In genomic region chr1:227927971-227928741, GRCh38 we compare ENCODE assay signal across 23 cellular contexts. TPM values are rescaled to one million over a fixed set of nuclear protein-coding genes. Genes with fewer than 3 reads are reported as not detected.
DNase-seq lines count a peak whose midpoint lies in the region; ATAC-seq, FAIRE-seq and TF ChIP-seq lines count a peak whose summit lies in the region.
"Had no signal": no experiment of that assay in that cellular context is flagged by ENCODE, and none has a peak within 500 bp of the region (broad histone marks: within the 10 kb centered on the region; RNA-seq: fewer than 3 reads in every experiment).

No MANE protein-coding gene starts in this region.

- no peak overlapping the region; a peak in 1 of 4 replicates for H3K9ac ChIP-seq in K562 (ENCODE audit: insufficient read depth in 1 of 2, low read depth in 2 of 2, low read length in 2 of 2)
- H3K9ac ChIP-seq: GM23248 had no signal

- H3K4me1 ChIP-seq in K562 (replicated peaks in 1 of 2; ENCODE audit: control insufficient read depth in 2 of 2, insufficient read depth in 2 of 2, low read length in 2 of 2) = peaks cover 0 to 39% of the 10 kb centered on the region in 2 experiments; a peak in 2 of 5 replicates
- H3K4me1 ChIP-seq in mucosa of descending colon (ENCODE audit: low read depth) = no peaks in the 10 kb centered on the region
- H3K4me1 ChIP-seq: A549 had no signal

- in situ Hi-C loops in K562 (cut with MboI) = no loop called here

- H3K79me2 ChIP-seq in K562 (ENCODE audit: control insufficient read depth, insufficient read depth, low read length) = no peaks in the 10 kb centered on the region

- WGBS in K562 (ENCODE audit: insufficient coverage, low coverage, missing lambda C conversion rate) = 1% methylated on average over 11 of the region's 11 CpGs

- intact Hi-C loops in K562 (cut with micrococcal nuclease) = no loop called here
- intact Hi-C loops in mucosa of descending colon (cut with DNase I, micrococcal nuclease) = no loop called here
- intact Hi-C loops in activated T-helper 2 cell treated with anti-CD3 and anti-CD28 coated beads, Interferon-gamma antibody, Interleukin-2, Interleukin-4, amounts not matched to agents 10 μg/mL and 5 μg/mL and 100 μg/mL, durations not matched to agents 14 hours and 24 hours and 36 hours (cut with micrococcal nuclease) = no loop called here

- FAIRE-seq in K562 (lab: Jason Lieb, UNC) = no peak
- FAIRE-seq: A549, GM12878 had no signal

- no peaks in the 10 kb centered on the region for H3K36me3 Mint-ChIP-seq in type B pancreatic cell
- no peaks in the 10 kb centered on the region for H3K36me3 Mint-ChIP-seq in activated T-helper 2 cell treated with anti-CD3 and anti-CD28 coated beads, Interferon-gamma antibody, Interleukin-2, Interleukin-4, amounts not matched to agents 10 μg/mL and 5 μg/mL and 100 μg/mL, durations not matched to agents 14 hours and 24 hours and 36 hours (ENCODE audit: low read depth)
- H3K36me3 Mint-ChIP-seq: CD4-positive, CD25-positive, alpha-beta regulatory T cell; IgD-negative memory B cell had no signal

- H3K4me3 Mint-ChIP-seq in stimulated activated naive CD8-positive, alpha-beta T cell treated with anti-CD3 and anti-CD28 coated beads, Interleukin-15, amount 100 ng/mL, for 72 hours = no peak overlapping the region
- no peak overlapping the region for H3K4me3 Mint-ChIP-seq in type B pancreatic cell
- no peak overlapping the region for H3K4me3 Mint-ChIP-seq in activated T-helper 2 cell treated with anti-CD3 and anti-CD28 coated beads, Interferon-gamma antibody, Interleukin-2, Interleukin-4, amounts not matched to agents 10 μg/mL and 5 μg/mL and 100 μg/mL, durations not matched to agents 14 hours and 24 hours and 36 hours (ENCODE audit: low read depth)
- H3K4me3 Mint-ChIP-seq: B cell; CD4-positive, CD25-positive, alpha-beta regulatory T cell had no signal

- no peaks in the 10 kb centered on the region for H3K9me3 Mint-ChIP-seq in stimulated activated naive CD8-positive, alpha-beta T cell treated with anti-CD3 and anti-CD28 coated beads, Interleukin-15, amount 100 ng/mL, for 72 hours
- no peaks in the 10 kb centered on the region for H3K9me3 Mint-ChIP-seq in type B pancreatic cell
- no peaks in the 10 kb centered on the region for H3K9me3 Mint-ChIP-seq in activated T-helper 2 cell treated with anti-CD3 and anti-CD28 coated beads, Interferon-gamma antibody, Interleukin-2, Interleukin-4, amounts not matched to agents 10 μg/mL and 5 μg/mL and 100 μg/mL, durations not matched to agents 14 hours and 24 hours and 36 hours
- H3K9me3 Mint-ChIP-seq: IgD-negative memory B cell had no signal

- no peak for TF ChIP-seq RAD21 in K562 (CRISPR knock-in tag; conservative IDR thresholded peaks at IDR 0.05 in 1 of 2, IDR thresholded peaks at IDR 0.05 in 1 of 2)

- no peak for TF ChIP-seq EP300 in K562 (IDR thresholded peaks at IDR 0.05; ENCODE audit: low read length)

- BruUV-seq in K562 (replicated peaks; lab: Mats Ljungman, UMichigan) = no TSS peak

- POLR2A ChIA-PET in K562 (lab: Yijun Ruan, JAX) = interaction anchor here (0.6 to 1.7 kb wide), 2 partner anchors 14 kb away, joined by 3 to 4 read pairs; no protein-coding TSS in a partner anchor

- H3K4me1 Mint-ChIP-seq in stimulated activated naive CD8-positive, alpha-beta T cell treated with anti-CD3 and anti-CD28 coated beads, Interleukin-15, amount 100 ng/mL, for 72 hours = peaks cover 19% of the 10 kb centered on the region
- H3K4me1 Mint-ChIP-seq in type B pancreatic cell (ENCODE audit: unreplicated experiment) = peaks cover under 1% of the 10 kb centered on the region
- H3K4me1 Mint-ChIP-seq in activated T-helper 2 cell treated with anti-CD3 and anti-CD28 coated beads, Interferon-gamma antibody, Interleukin-2, Interleukin-4, amounts not matched to agents 10 μg/mL and 5 μg/mL and 100 μg/mL, durations not matched to agents 14 hours and 24 hours and 36 hours (ENCODE audit: low read depth) = no peaks in the 10 kb centered on the region
- H3K4me1 Mint-ChIP-seq: B cell, IgD-negative memory B cell had no signal

- no peaks in the 10 kb centered on the region for H3K9me1 ChIP-seq in K562 (ENCODE audit: control insufficient read depth, insufficient read depth, low read length)

- CTCF ChIA-PET in K562 (lab: Yijun Ruan, JAX; ENCODE audit: low intra/inter-chr PET ratio) = no interaction called here

- peak; percentile 24 for ATAC-seq in stimulated activated naive CD8-positive, alpha-beta T cell treated with anti-CD3 and anti-CD28 coated beads, Interleukin-15, amount 100 ng/mL, for 72 hours
- no peak for ATAC-seq in stimulated activated naive CD8-positive, alpha-beta T cell treated with anti-CD3 and anti-CD28 coated beads, Interleukin-15, Interleukin-2, amounts not matched to agents 100 U/mL and 50 U/mL, for 24 hours
- ATAC-seq in K562 (no peak), mucosa of descending colon (no peak), GM21825 (IDR thresholded peaks at IDR 0.05; ENCODE audit: unreplicated experiment) (no peak)
- ATAC-seq: A549, GM12878 had no signal

- no peak for TF ChIP-seq POLR2A in K562 (conservative IDR thresholded peaks at IDR 0.05)

- H3K27me3 ChIP-seq in K562 (ENCODE audit: control insufficient read depth in 2 of 2, insufficient read depth in 2 of 2, low read length in 2 of 2) = peaks cover 35 to 67% of the 10 kb centered on the region in 2 experiments

- no peaks in the 10 kb centered on the region for H3K36me3 ChIP-seq in K562 (ENCODE audit: control insufficient read depth, insufficient read depth, low read length)
- H3K36me3 ChIP-seq in mucosa of descending colon (ENCODE audit: low read depth) = no peaks in the 10 kb centered on the region

- H3K9me3 ChIP-seq in K562 (replicated peaks; ENCODE audit: control insufficient read depth, insufficient read depth, low read depth, low read length) = no peaks in the 10 kb centered on the region
- H3K9me3 ChIP-seq in mucosa of descending colon = no peaks in the 10 kb centered on the region

- 0 out of 2 replicates have a peak, but pooled peaks cover 3% of the 10 kb centered on the region for H4K20me1 ChIP-seq in K562 (replicated peaks; ENCODE audit: control insufficient read depth, insufficient read depth, low read length)

- H3K4me2 ChIP-seq in K562 (ENCODE audit: insufficient read depth, low read length) = no peak overlapping the region
- H3K4me2 ChIP-seq: A549 had no signal

- H3K4me3 ChIP-seq in K562 (no peak overlapping the region), mucosa of descending colon (no peak overlapping the region)
- H3K4me3 ChIP-seq: A549, GM12878, GM23248, SK-N-MC had no signal

- DNase-seq in stimulated activated naive CD8-positive, alpha-beta T cell treated with anti-CD3 and anti-CD28 coated beads, Interleukin-15, amount 100 ng/mL, for 72 hours = no peak
- DNase-seq in stimulated activated naive CD8-positive, alpha-beta T cell treated with anti-CD3 and anti-CD28 coated beads, Interleukin-15, Interleukin-2, amounts not matched to agents 100 U/mL and 50 U/mL, for 24 hours = no peak
- DNase-seq in K562 (ENCODE audit: extremely low read depth in 1 of 4, low spot score in 3 of 4) = no peak
- DNase-seq in mucosa of descending colon = peak in 2 of 3 donors; percentile 15 to 21
- DNase-seq in type B pancreatic cell (ENCODE audit: extremely low spot score, unreplicated experiment) = no peak
- DNase-seq in activated T-helper 2 cell treated with anti-CD3 and anti-CD28 coated beads, Interferon-gamma antibody, Interleukin-2, Interleukin-4, amounts not matched to agents 10 μg/mL and 5 μg/mL and 100 μg/mL, durations not matched to agents 14 hours and 24 hours and 36 hours (ENCODE audit: low spot score) = no peak
- DNase-seq in GM19240 (ENCODE audit: insufficient read length, low spot score) = no peak
- DNase-seq: CD4-positive, CD25-positive, alpha-beta regulatory T cell; DND-41; GM23248; Karpas-422; MV-4-11; NCI-H1105 treated with DMSO at 0.1 percent for 48 hours; NCI-H2081 treated with DMSO at 0.1 percent for 48 hours; NCI-H2171 treated with DMSO at 0.1 percent for 48 hours; NCI-H524 treated with DMSO at 0.1 percent for 48 hours; SHP77 treated with DMSO at 0.1 percent for 48 hours had no signal

- H3K27ac ChIP-seq in K562 (ENCODE audit: extremely low read depth, low read depth, low read length) = no peak overlapping the region
- H3K27ac ChIP-seq: A549, GM23248, SK-N-MC had no signal

- TF ChIP-seq CTCF in K562 (IDR thresholded peaks at IDR 0.05 in 2 of 3, conservative IDR thresholded peaks at IDR 0.05 in 1 of 3; ENCODE audit: insufficient read depth in 2 of 3, low read depth in 1 of 3, low read length in 3 of 3) (no peak), mucosa of descending colon (IDR thresholded peaks at IDR 0.05) (no peak), type B pancreatic cell (conservative IDR thresholded peaks at IDR 0.05) (no peak)

- H3K27me3 Mint-ChIP-seq in stimulated activated naive CD8-positive, alpha-beta T cell treated with anti-CD3 and anti-CD28 coated beads, Interleukin-15, amount 100 ng/mL, for 72 hours = no peaks in the 10 kb centered on the region
- H3K27me3 Mint-ChIP-seq in type B pancreatic cell = no peaks in the 10 kb centered on the region
- peaks cover 4% of the 10 kb centered on the region for H3K27me3 Mint-ChIP-seq in activated T-helper 2 cell treated with anti-CD3 and anti-CD28 coated beads, Interferon-gamma antibody, Interleukin-2, Interleukin-4, amounts not matched to agents 10 μg/mL and 5 μg/mL and 100 μg/mL, durations not matched to agents 14 hours and 24 hours and 36 hours (ENCODE audit: low read depth)
- H3K27me3 Mint-ChIP-seq: B cell; CD4-positive, CD25-positive, alpha-beta regulatory T cell had no signal

- H2AFZ ChIP-seq in K562 (ENCODE audit: low read depth, low read length) = no peak overlapping the region
- H2AFZ ChIP-seq: GM23248 had no signal

- no peak overlapping the region for H3K27ac Mint-ChIP-seq in stimulated activated naive CD8-positive, alpha-beta T cell treated with anti-CD3 and anti-CD28 coated beads, Interleukin-15, amount 100 ng/mL, for 72 hours
- H3K27ac Mint-ChIP-seq in type B pancreatic cell = peak overlapping the region; percentile 34
- H3K27ac Mint-ChIP-seq in activated T-helper 2 cell treated with anti-CD3 and anti-CD28 coated beads, Interferon-gamma antibody, Interleukin-2, Interleukin-4, amounts not matched to agents 10 μg/mL and 5 μg/mL and 100 μg/mL, durations not matched to agents 14 hours and 24 hours and 36 hours = no peak overlapping the region
- H3K27ac Mint-ChIP-seq: B cell, IgD-negative memory B cell had no signal

RNA-seq across cellular contexts. Expression of gene WNT9A, which starts 19.6 kb away (rescaled TPM):
- total RNA-seq in K562 (2011; cell fraction: chromatin; rRNA removed; ENCODE audit: low replicate concordance) = 0.44 and 0.51 TPM in 2 replicates
- 0.26 and 0.67 TPM in 2 replicates for total RNA-seq in K562 (2011; cell fraction: nucleolus; rRNA removed)
- 0.37 and 0.61 TPM in 2 replicates for total RNA-seq in K562 (2011; cell fraction: nucleoplasm; rRNA removed)
- total RNA-seq in K562 (2014; rRNA removed) (0.04 TPM in 1 of 2 replicates, not detected in the other), K562 (2014; rRNA removed; fragmentation: Illumina TruSeq; extraction: Trizol) (0.04 TPM in 1 of 2 replicates, not detected in the other), K562 (2015; rRNA removed; fragmentation: Illumina TruSeq; extraction: Trizol) (not detected in 2 replicates), K562 (2021) (0.04 and 0.16 TPM in 2 replicates), mucosa of descending colon (10 to 100 TPM in 1 of 3 donors, 1 to 10 TPM in 2; 1.7 to 12.7 (median 2.4) TPM), type B pancreatic cell (ENCODE audit: low replicate concordance) (3.0 and 4.3 TPM in 2 replicates)
- polyA plus RNA-seq in K562 (2011; rRNA removed) (0.10 and 0.12 TPM in 2 replicates), K562 (2014; fragmentation: Illumina TruSeq; extraction: Trizol) (0.03 and 0.07 TPM in 2 replicates), K562 (2014; fragmentation: Nextera tagmentation; extraction: Ambion mirVana) (not detected), K562 (2014; rRNA removed) (0.07 and 0.17 TPM in 2 replicates)
- 0.09 and 0.19 TPM in 2 replicates for polyA plus RNA-seq in K562 (2011; cell fraction: cytosol; rRNA removed)
- polyA plus RNA-seq in K562 (2011; cell fraction: nucleus; rRNA removed) = 0.30 and 0.39 TPM in 2 replicates
- 0.12 and 0.19 TPM in 2 replicates for polyA plus RNA-seq in K562 (2012)
- 0.25 and 0.36 TPM in 2 replicates for polyA minus RNA-seq in K562 (2011; rRNA and poly(A)+ RNA removed)
- polyA minus RNA-seq in K562 (2011; cell fraction: cytosol; rRNA and poly(A)+ RNA removed) = 0.46 TPM in 1 of 2 replicates, not detected in the other
- polyA minus RNA-seq in K562 (2011; cell fraction: nucleus; rRNA and poly(A)+ RNA removed) = 0.11 and 0.13 TPM in 2 replicates
- 0.05 TPM in 1 of 2 replicates, not detected in the other for total RNA-seq in activated T-helper 2 cell treated with anti-CD3 and anti-CD28 coated beads, Interferon-gamma antibody, Interleukin-2, Interleukin-4, amounts not matched to agents 10 μg/mL and 5 μg/mL and 100 μg/mL, durations not matched to agents 14 hours and 24 hours and 36 hours
- total RNA-seq: B cell, GM12878 had no signal
- polyA plus RNA-seq: CD4-positive, CD25-positive, alpha-beta regulatory T cell; GM12878; IgD-negative memory B cell had no signal

Comparison
In these comparisons a context has a peak if more than half of its experiments do, and no peak if none do; other contexts are left out.
1. DNase-seq: peak in mucosa of descending colon (2 of 3); none in stimulated activated naive CD8-positive, alpha-beta T cell treated with anti-CD3 and anti-CD28 coated beads, Interleukin-15, amount 100 ng/mL, for 72 hours (0 of 2), stimulated activated naive CD8-positive, alpha-beta T cell treated with anti-CD3 and anti-CD28 coated beads, Interleukin-15, Interleukin-2, amounts not matched to agents 100 U/mL and 50 U/mL, for 24 hours (single experiment), K562 (0 of 4), type B pancreatic cell (single experiment), activated T-helper 2 cell treated with anti-CD3 and anti-CD28 coated beads, Interferon-gamma antibody, Interleukin-2, Interleukin-4, amounts not matched to agents 10 μg/mL and 5 μg/mL and 100 μg/mL, durations not matched to agents 14 hours and 24 hours and 36 hours (single experiment) and GM19240 (single experiment).